Comparison of ENCODE assay signal across 22 cellular contexts in genomic region chr1:226073184-226073950, GRCh38. TPM values are rescaled to one million over a fixed set of nuclear protein-coding genes. Genes with fewer than 3 reads are reported as not detected.
A peak's percentile ranks its signal among the peaks of the same experiment; 100 is the strongest.
DNase-seq lines count a peak whose midpoint lies in the region; ATAC-seq, FAIRE-seq and TF ChIP-seq lines count a peak whose summit lies in the region.
"Had no signal": no experiment of that assay in that cellular context is flagged by ENCODE, and none has a peak within 500 bp of the region (broad histone marks: within the 10 kb centered on the region; RNA-seq: fewer than 3 reads in every experiment).

No MANE protein-coding gene starts in this region.

- no peak overlapping the region for H3K27ac Mint-ChIP-seq in activated naive CD4-positive, alpha-beta T cell treated with anti-CD3 and anti-CD28 coated beads, Interleukin-2, amount 10 ng/mL, durations not matched to agents 7 days and 5 days
- H3K27ac Mint-ChIP-seq: activated CD4-positive, alpha-beta T cell treated with anti-CD3 and anti-CD28 coated beads, Interleukin-2, amount 10 ng/mL, durations not matched to agents 7 days and 5 days had no signal

- H3K27ac ChIP-seq in HepG2 (ENCODE audit: extremely low read length, insufficient read depth, low read length) = no peak overlapping the region
- no peak overlapping the region for H3K27ac ChIP-seq in right lobe of liver
- no peak overlapping the region for H3K27ac ChIP-seq in PC-3 (ENCODE audit: low read length)
- H3K27ac ChIP-seq: coronary artery, HL-60 had no signal

- H3K79me2 ChIP-seq in HepG2 (ENCODE audit: insufficient read depth, low read length) (peaks cover 15% of the 10 kb centered on the region), PC-3 (ENCODE audit: low read length) (peaks cover 15% of the 10 kb centered on the region)

- TSS peak; percentile 25 for BruUV-seq in HepG2 (replicated peaks; lab: Mats Ljungman, UMichigan)
- BruUV-seq in PC-3 (replicated peaks; lab: Mats Ljungman, UMichigan) = TSS peak; percentile 19

- WGBS in HepG2 (ENCODE audit: low lambda C conversion rate) = 62% methylated on average over 6 of the region's 6 CpGs
- WGBS in right lobe of liver (ENCODE audit: insufficient coverage, low coverage, low lambda C conversion rate, missing lambda C conversion rate) = 55% methylated on average over 6 of the region's 6 CpGs

- no peaks in the 10 kb centered on the region for H3F3A ChIP-seq in PC-3 (ENCODE audit: low read length, unreplicated experiment)

- CTCF ChIA-PET in HepG2 (lab: Yijun Ruan, JAX; ENCODE audit: low intra/inter-chr PET ratio, low total read pairs) = no interaction called here
- CTCF ChIA-PET in PC-3 (lab: Charles Lee) = interaction anchor here (1.1 kb wide), 1 partner anchor 9 kb away, joined by 14 read pairs; no protein-coding TSS in a partner anchor
- CTCF ChIA-PET in activated naive CD4-positive, alpha-beta T cell treated with anti-CD3 and anti-CD28 coated beads, Interleukin-2, amount 10 ng/mL, durations not matched to agents 7 days and 5 days (lab: Charles Lee) = interaction anchor here (0.6 to 2.1 kb wide), 2 partner anchors 9 to 15 kb away, joined by 3 to 10 read pairs; no protein-coding TSS in a partner anchor

- H3K9me3 ChIP-seq in HepG2 (ENCODE audit: low read length) (no peaks in the 10 kb centered on the region), right lobe of liver (no peaks in the 10 kb centered on the region), PC-3 (ENCODE audit: low read length) (no peaks in the 10 kb centered on the region)

- peaks cover 18% of the 10 kb centered on the region for H3K4me1 Mint-ChIP-seq in activated naive CD4-positive, alpha-beta T cell treated with anti-CD3 and anti-CD28 coated beads, Interleukin-2, amount 10 ng/mL, durations not matched to agents 7 days and 5 days

- DNase-seq in HepG2 (ENCODE audit: low spot score) (no peak), right lobe of liver (no peak), PC-3 (no peak), left colon (no peak), NCI-H748 (lab: John Stamatoyannopoulos, UW; ENCODE audit: unreplicated experiment) (no peak)
- DNase-seq in activated naive CD4-positive, alpha-beta T cell treated with anti-CD3 and anti-CD28 coated beads, Interleukin-2, amount 10 ng/mL, durations not matched to agents 7 days and 5 days = no peak
- DNase-seq: activated CD4-positive, alpha-beta T cell treated with anti-CD3 and anti-CD28 coated beads, Interleukin-2, amount 10 ng/mL, durations not matched to agents 7 days and 5 days; activated CD8-positive, alpha-beta memory T cell treated with anti-CD3 and anti-CD28 coated beads, Interleukin-2, amount 50 U/mL, for 4 hours; DMS79; hippocampal formation; NCI-H1092 treated with DMSO at 0.1 percent for 48 hours; NCI-H2081; NCI-H446; stimulated activated CD4-positive, alpha-beta T cell treated with anti-CD3 and anti-CD28 coated beads, Interleukin-12 subunit alpha, Interleukin-12 subunit beta, amount 100 ng/mL, for 4 hours; substantia nigra had no signal

- in situ Hi-C loops in HepG2 (cut with HindIII; ENCODE audit: extremely low pct_ligation_motif_present, low pct_unique_long_range_greater_than_20kb) = no loop called here

- POLR2A ChIA-PET in HepG2 (lab: Yijun Ruan, JAX) (interaction anchor here (0.7 to 1.9 kb wide), 5 partner anchors 8 to 11 kb away, joined by 3 to 7 read pairs (median 3); partner anchors contain the start of gene H3-3A), PC-3 (lab: Charles Lee; ENCODE audit: unreplicated experiment) (interaction anchor here (0.5 to 1.0 kb wide), 3 partner anchors 10 to 1138 kb away, joined by 3 to 5 read pairs (median 3); no protein-coding TSS in a partner anchor)

- H3K36me3 Mint-ChIP-seq in activated naive CD4-positive, alpha-beta T cell treated with anti-CD3 and anti-CD28 coated beads, Interleukin-2, amount 10 ng/mL, durations not matched to agents 7 days and 5 days = peaks cover 49% of the 10 kb centered on the region

- FAIRE-seq in HepG2 (lab: Jason Lieb, UNC) = no peak
- FAIRE-seq: endothelial cell of umbilical vein, keratinocyte had no signal

- H3K4me2 ChIP-seq in HepG2 (ENCODE audit: low read depth, low read length) = no peak overlapping the region
- no peak overlapping the region for H3K4me2 ChIP-seq in PC-3 (ENCODE audit: low read length)

- H3K4me3 ChIP-seq in HepG2 (replicated peaks in 1 of 3; ENCODE audit: insufficient read depth in 1 of 3, low read depth in 2 of 3, low read length in 3 of 3) (no peak overlapping the region), right lobe of liver (no peak overlapping the region), PC-3 (ENCODE audit: low read length) (no peak overlapping the region)
- H3K4me3 ChIP-seq: coronary artery had no signal

- H2AFZ ChIP-seq in HepG2 (ENCODE audit: low read length) = no peak overlapping the region
- H2AFZ ChIP-seq in PC-3 (ENCODE audit: low read length) = no peak overlapping the region

- ATAC-seq in HepG2 (no peak), right lobe of liver (no peak), PC-3 (no peak; the same call in 1 of the 2 replicates), left colon (peak; percentile 14), GM18517 (IDR thresholded peaks at IDR 0.05; ENCODE audit: unreplicated experiment) (no peak), GM18861 (IDR thresholded peaks at IDR 0.05; ENCODE audit: unreplicated experiment) (no peak)

- H3K9me2 ChIP-seq in PC-3 (replicated peaks; ENCODE audit: low read length) = no peaks in the 10 kb centered on the region

- no peaks in the 10 kb centered on the region for H3K27me3 Mint-ChIP-seq in activated naive CD4-positive, alpha-beta T cell treated with anti-CD3 and anti-CD28 coated beads, Interleukin-2, amount 10 ng/mL, durations not matched to agents 7 days and 5 days
- H3K27me3 Mint-ChIP-seq: activated CD4-positive, alpha-beta T cell treated with anti-CD3 and anti-CD28 coated beads, Interleukin-2, amount 10 ng/mL, durations not matched to agents 7 days and 5 days had no signal

- no peak overlapping the region for H3K4me3 Mint-ChIP-seq in activated naive CD4-positive, alpha-beta T cell treated with anti-CD3 and anti-CD28 coated beads, Interleukin-2, amount 10 ng/mL, durations not matched to agents 7 days and 5 days
- H3K4me3 Mint-ChIP-seq: activated CD4-positive, alpha-beta T cell treated with anti-CD3 and anti-CD28 coated beads, Interleukin-2, amount 10 ng/mL, durations not matched to agents 7 days and 5 days; CD14-positive monocyte had no signal

- H4K20me1 ChIP-seq in HepG2 (ENCODE audit: insufficient read depth, low read length) (peaks cover 6% of the 10 kb centered on the region), PC-3 (ENCODE audit: low read length) (peaks cover 4% of the 10 kb centered on the region; the same call in 1 of the 2 replicates)

- TF ChIP-seq CTCF in HepG2 (CRISPR knock-in tag; IDR thresholded peaks at IDR 0.05) = no peak
- no peak for TF ChIP-seq CTCF in right lobe of liver (IDR thresholded peaks at IDR 0.05)
- TF ChIP-seq CTCF in PC-3 (conservative IDR thresholded peaks at IDR 0.05; ENCODE audit: low read depth, low read length) = no peak

- H3K9ac ChIP-seq in HepG2 (ENCODE audit: insufficient read depth, low read depth, low read length) = no peak overlapping the region
- H3K9ac ChIP-seq in PC-3 (ENCODE audit: low read length) = no peak overlapping the region

- H3K27me3 ChIP-seq in HepG2 (ENCODE audit: control insufficient read depth in 1 of 2, insufficient read depth in 2 of 2, low read length in 2 of 2) = no peaks in the 10 kb centered on the region
- H3K27me3 ChIP-seq in right lobe of liver = no peaks in the 10 kb centered on the region
- no peaks in the 10 kb centered on the region for H3K27me3 ChIP-seq in PC-3 (ENCODE audit: low read length)

- TF ChIP-seq POLR2A in HepG2 (IDR thresholded peaks at IDR 0.05; ENCODE audit: insufficient read depth in 1 of 2, low read depth in 2 of 2, low read length in 2 of 2) (no peak), right lobe of liver (IDR thresholded peaks at IDR 0.05) (no peak)

- H3K4me1 ChIP-seq in HepG2 (ENCODE audit: insufficient read depth, low read length) = no peaks in the 10 kb centered on the region
- H3K4me1 ChIP-seq in right lobe of liver = no peaks in the 10 kb centered on the region
- no peaks in the 10 kb centered on the region for H3K4me1 ChIP-seq in PC-3 (ENCODE audit: insufficient read depth, low read length)

- peaks cover 2 to 40% of the 10 kb centered on the region in 2 experiments; a peak in 4 of 5 replicates for H3K36me3 ChIP-seq in HepG2 (replicated peaks in 1 of 2; ENCODE audit: control insufficient read depth in 1 of 2, insufficient read depth in 2 of 2, low read length in 2 of 2)
- H3K36me3 ChIP-seq in right lobe of liver = peaks cover 7 to 48% (median 24%) of the 10 kb centered on the region in 4 donors
- peaks cover 30% of the 10 kb centered on the region for H3K36me3 ChIP-seq in PC-3 (ENCODE audit: low read depth, low read length)

- TF ChIP-seq EP300 in HepG2 (IDR thresholded peaks at IDR 0.05; ENCODE audit: low read depth in 2 of 2, low read length in 2 of 2) (no peak), HepG2 (CRISPR knock-in tag; IDR thresholded peaks at IDR 0.05; ENCODE audit: borderline replicate concordance) (no peak)

- H3K9me3 Mint-ChIP-seq in activated naive CD4-positive, alpha-beta T cell treated with anti-CD3 and anti-CD28 coated beads, Interleukin-2, amount 10 ng/mL, durations not matched to agents 7 days and 5 days = no peaks in the 10 kb centered on the region
- H3K9me3 Mint-ChIP-seq: activated CD4-positive, alpha-beta T cell treated with anti-CD3 and anti-CD28 coated beads, Interleukin-2, amount 10 ng/mL, durations not matched to agents 7 days and 5 days had no signal

- intact Hi-C loops in HepG2 (cut with micrococcal nuclease; ENCODE audit: unreplicated experiment) (no loop called here), right lobe of liver (cut with DNase I) (no loop called here), PC-3 (cut with micrococcal nuclease) (no loop called here), left colon (cut with DNase I, micrococcal nuclease) (no loop called here)

- TF ChIP-seq RAD21 in HepG2 (CRISPR knock-in tag; IDR thresholded peaks at IDR 0.05) = no peak

RNA-seq across cellular contexts. Expression of gene H3-3A, which starts 10.9 kb away (rescaled TPM):
- total RNA-seq in HepG2 (2016; rRNA removed; fragmentation: Illumina TruSeq; extraction: Trizol) = 221 and 312 TPM in 2 replicates
- total RNA-seq in HepG2 (2016; cell fraction: cytosol; rRNA removed; fragmentation: Illumina TruSeq; extraction: Trizol; ENCODE audit: low read depth) = 48.7 and 49.7 TPM in 2 replicates
- 221 and 332 TPM in 2 replicates for total RNA-seq in HepG2 (2016; cell fraction: insoluble cytoplasmic fraction; rRNA removed; fragmentation: Illumina TruSeq; extraction: Trizol)
- 115 and 120 TPM in 2 replicates for total RNA-seq in HepG2 (2016; cell fraction: membrane; rRNA removed; fragmentation: Illumina TruSeq; extraction: Trizol)
- 113 and 117 TPM in 2 replicates for total RNA-seq in HepG2 (2016; cell fraction: nucleus; rRNA removed; fragmentation: Illumina TruSeq; extraction: Trizol)
- 244 and 320 TPM in 2 replicates for polyA plus RNA-seq in HepG2 (2011; rRNA removed)
- polyA plus RNA-seq in HepG2 (2011; cell fraction: cytosol; rRNA removed) = 305 and 322 TPM in 2 replicates
- 46.1 and 49.0 TPM in 2 replicates for polyA plus RNA-seq in HepG2 (2011; cell fraction: nucleus; rRNA removed)
- 222 and 335 TPM in 2 replicates for polyA plus RNA-seq in HepG2 (2012)
- polyA plus RNA-seq in HepG2 (2016; cell fraction: cytosol; fragmentation: Illumina TruSeq; extraction: Trizol; ENCODE audit: low read depth) = 115 and 127 TPM in 2 replicates
- 671 and 752 TPM in 2 replicates for polyA plus RNA-seq in HepG2 (2016; cell fraction: insoluble cytoplasmic fraction; fragmentation: Illumina TruSeq; extraction: Trizol; ENCODE audit: low read depth)
- polyA plus RNA-seq in HepG2 (2016; cell fraction: membrane; fragmentation: Illumina TruSeq; extraction: Trizol; ENCODE audit: low read depth) = 212 and 224 TPM in 2 replicates
- 301 and 310 TPM in 2 replicates for polyA plus RNA-seq in HepG2 (2016; cell fraction: nucleus; fragmentation: Illumina TruSeq; extraction: Trizol; ENCODE audit: insufficient read depth, low read depth)
- 36.8 and 90.2 TPM in 2 replicates for polyA minus RNA-seq in HepG2 (2011; rRNA and poly(A)+ RNA removed; ENCODE audit: low replicate concordance)
- 57.0 and 59.4 TPM in 2 replicates for polyA minus RNA-seq in HepG2 (2011; cell fraction: cytosol; rRNA and poly(A)+ RNA removed)
- polyA minus RNA-seq in HepG2 (2011; cell fraction: nucleus; rRNA and poly(A)+ RNA removed) = 29.9 and 35.4 TPM in 2 replicates
- total RNA-seq in right lobe of liver = 100 to 1,000 TPM; 132 to 185 (median 156) TPM
- total RNA-seq in PC-3 (2014; rRNA removed) = 196 and 273 TPM in 2 replicates
- total RNA-seq in left colon = 100 to 1,000 TPM; 743 to 759 TPM
